ENCODE assay signal across 7 cellular contexts in the genomic region with DNA sequence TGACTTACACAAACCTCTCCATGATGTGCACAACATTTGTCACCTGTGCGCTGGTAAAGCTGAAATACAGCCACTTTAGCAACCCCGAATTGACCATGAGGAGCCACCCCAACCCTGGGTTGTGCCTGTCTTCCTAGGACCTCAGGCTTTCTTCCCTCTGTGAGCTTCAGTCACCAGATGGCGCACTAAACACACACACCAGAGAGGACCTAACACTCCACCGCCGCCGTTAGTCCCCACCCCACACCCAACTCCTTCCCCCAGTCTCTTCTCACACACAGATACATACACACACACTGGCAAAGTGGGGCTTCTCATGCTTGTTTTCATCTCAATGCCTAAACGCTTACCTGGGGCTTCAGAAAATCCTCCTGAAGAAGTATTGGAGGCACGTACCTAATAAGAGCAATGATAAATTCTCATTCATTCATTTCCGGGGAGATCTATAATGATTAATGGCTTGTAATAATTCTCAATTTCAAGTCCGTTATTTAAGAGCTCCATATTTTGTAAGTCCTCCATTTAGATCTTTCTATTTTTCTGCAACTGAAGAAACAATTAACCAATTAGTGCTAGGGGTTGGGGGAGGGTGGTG. TPM values are rescaled to one million over a fixed set of nuclear protein-coding genes. Genes with fewer than 3 reads are reported as not detected.
DNase-seq lines count a peak whose midpoint lies in the region; ATAC-seq and TF ChIP-seq lines count a peak whose summit lies in the region.

No MANE protein-coding gene starts in this region.

- in situ Hi-C loops in GM13976 (cut with MboI; ENCODE audit: low sequenced_read_pairs, unreplicated experiment): loop anchor here (5.0 to 25.0 kb wide), 3 partner anchors 92 to 644 kb away; partner anchors contain the start of gene CD200R1

- peak; percentile 81 for DNase-seq in GM13976 (ENCODE audit: low spot score)
- DNase-seq in NCI-H1436 (lab: John Stamatoyannopoulos, UW): peak; percentile 90
- DNase-seq in T follicular helper cell (ENCODE audit: low read depth): peak; percentile 59
- peak; percentile 81 to 94 (median 88) for DNase-seq in adrenal gland
- peak; percentile 86 to 92 (median 88) for DNase-seq in right cardiac atrium
- peak; percentile 91 for DNase-seq in sciatic nerve (ENCODE audit: low spot score)

- TF ChIP-seq CTCF in GM13976 (IDR thresholded peaks at IDR 0.05; ENCODE audit: borderline replicate concordance, control extremely low read depth, extremely low read depth, insufficient read depth, missing control alignments) (peak; percentile 70), adrenal gland (IDR thresholded peaks at IDR 0.05) (peak; percentile 58 to 87 (median 82))

- ATAC-seq in HG02852 (IDR thresholded peaks at IDR 0.05; ENCODE audit: unreplicated experiment): peak; percentile 93
- ATAC-seq in right cardiac atrium: peak; percentile 88 to 90
- peak; percentile 82 for ATAC-seq in sciatic nerve

- no peak for TF ChIP-seq POLR2A in adrenal gland (IDR thresholded peaks at IDR 0.05)

- peaks cover 10 to 34% of the 10 kb centered on the region in 2 donors for H3K4me1 ChIP-seq in adrenal gland (replicated peaks in 1 of 2)
- H3K4me1 ChIP-seq in right cardiac atrium (ENCODE audit: control insufficient read depth, insufficient read depth, low read length): no peaks in the 10 kb centered on the region

- intact Hi-C loops in adrenal gland (cut with DNase I) (loop anchor here (5.0 to 10.0 kb wide), 4 partner anchors 58 to 342 kb away; no protein-coding TSS in a partner anchor), right cardiac atrium (cut with DNase I) (loop anchor here (5.0 to 10.0 kb wide), 4 partner anchors 169 to 342 kb away; partner anchors contain the start of gene CD200R1 (in 1 of the 4)), sciatic nerve (cut with DNase I) (loop anchor here (5.0 kb wide), 1 partner anchor 174 kb away; no protein-coding TSS in a partner anchor)

- 2 to 4% (median 3%) methylated on average over 10 of the region's 10 CpGs for WGBS in adrenal gland, 4 donors
- 7% methylated on average over 10 of the region's 10 CpGs for WGBS in right cardiac atrium

- H3K9me3 ChIP-seq in adrenal gland (replicated peaks in 1 of 3) (no peaks in the 10 kb centered on the region), right cardiac atrium (ENCODE audit: control insufficient read depth, low read length) (no peaks in the 10 kb centered on the region)

- peak overlapping the region in 1 of 4 donors; percentile 24 for H3K4me3 ChIP-seq in adrenal gland
- no peak overlapping the region for H3K4me3 ChIP-seq in right cardiac atrium (ENCODE audit: low read length)

- no peaks in the 10 kb centered on the region for H3K36me3 ChIP-seq in adrenal gland (replicated peaks in 1 of 2)

- H3K27ac ChIP-seq in adrenal gland (no peak overlapping the region), right cardiac atrium (ENCODE audit: low read length) (no peak overlapping the region)

- H3K27me3 ChIP-seq in adrenal gland: peaks cover 3% of the 10 kb centered on the region
- no peaks in the 10 kb centered on the region for H3K27me3 ChIP-seq in right cardiac atrium (ENCODE audit: control insufficient read depth, insufficient read depth)

RNA-seq across cellular contexts. Expression of gene CCDC80, which starts 2.1 kb away (rescaled TPM):
- total RNA-seq in adrenal gland: 10 to 100 TPM in 7 of 8 donors, 1 to 10 TPM in 1; 5.7 to 65.3 (median 20.9) TPM
- polyA plus RNA-seq in adrenal gland: 10 to 100 TPM; 12.4 to 24.6 (median 19.7) TPM
- total RNA-seq in right cardiac atrium: 100 to 1,000 TPM; 123 to 187 (median 152) TPM
- 20.3 TPM for polyA plus RNA-seq in right cardiac atrium
- total RNA-seq in sciatic nerve: 143 TPM
